8 cellular contexts compared by ENCODE assay signal in genomic region chr17:78723001-78723796, GRCh38. TPM values are rescaled to one million over a fixed set of nuclear protein-coding genes. Genes with fewer than 3 reads are reported as not detected.
A peak's percentile ranks its signal among the peaks of the same experiment; 100 is the strongest.
DNase-seq lines count a peak whose midpoint lies in the region; ATAC-seq and TF ChIP-seq lines count a peak whose summit lies in the region.

No MANE protein-coding gene starts in this region.

- no peaks in the 10 kb centered on the region for H3K9me3 Mint-ChIP-seq in natural killer cell

- no peak for TF ChIP-seq CTCF in natural killer cell (IDR thresholded peaks at IDR 0.05)

- intact Hi-C loops in natural killer cell (cut with micrococcal nuclease): no loop called here

- no peak for ATAC-seq in natural killer cell
- ATAC-seq in GM21447 (IDR thresholded peaks at IDR 0.05; ENCODE audit: unreplicated experiment): no peak
- ATAC-seq in GM18502 (IDR thresholded peaks at IDR 0.05; ENCODE audit: poor library complexity, unreplicated experiment): no peak
- ATAC-seq in HG03025 (IDR thresholded peaks at IDR 0.05; ENCODE audit: low FRiP score, unreplicated experiment): no peak

- no peaks in the 10 kb centered on the region for H3K27me3 ChIP-seq in endocrine pancreas (ENCODE audit: control insufficient read depth, insufficient read depth, low read length)

- peak; percentile 89 for DNase-seq in ELF-1 (ENCODE audit: low read depth, low spot score)
- peak; percentile 79 to 93 for DNase-seq in NCI-H526 (lab: John Stamatoyannopoulos, UW)
- no peak for DNase-seq in natural killer cell
- no peak for DNase-seq in COLO829 (ENCODE audit: low spot score)

- peaks cover 89 to 92% of the 10 kb centered on the region in 2 donors for H3K4me1 Mint-ChIP-seq in natural killer cell

- H3K9ac ChIP-seq in endocrine pancreas (ENCODE audit: control insufficient read depth, insufficient read depth, low read length): peak overlapping the region; percentile 51

- peak overlapping the region; percentile 84 for H3K4me3 Mint-ChIP-seq in natural killer cell

- H3K36me3 Mint-ChIP-seq in natural killer cell: no peaks in the 10 kb centered on the region

- peak overlapping the region; percentile 52 for H3K4me3 ChIP-seq in endocrine pancreas (ENCODE audit: control insufficient read depth, insufficient read depth, low read length)

- H3K36me3 ChIP-seq in endocrine pancreas (ENCODE audit: control insufficient read depth, insufficient read depth, low read length): no peaks in the 10 kb centered on the region

- H3K9me3 ChIP-seq in endocrine pancreas (ENCODE audit: control insufficient read depth, low read length): no peaks in the 10 kb centered on the region

- H3K27ac Mint-ChIP-seq in natural killer cell: peak overlapping the region; percentile 93 to 94

- peaks cover 7% of the 10 kb centered on the region for H3K4me1 ChIP-seq in endocrine pancreas (ENCODE audit: control insufficient read depth, insufficient read depth, low read length)

- no peaks in the 10 kb centered on the region for H3K27me3 Mint-ChIP-seq in natural killer cell (ENCODE audit: low read depth in 2 of 2)

RNA-seq across cellular contexts. Expression of gene CYTH1, which starts 58.9 kb away (rescaled TPM):
- total RNA-seq in natural killer cell: 100 to 1,000 TPM; 437 to 514 (median 457) TPM

Comparison
In these comparisons a context has a peak if more than half of its experiments do, and no peak if none do; other contexts are left out.
1. DNase-seq: peak in ELF-1 (single experiment) and NCI-H526 (2 of 2); none in natural killer cell (single experiment) and COLO829 (single experiment).